8 cellular contexts compared by ENCODE assay signal in genomic region chr7:142583424-142583823, GRCh38.
A peak's percentile ranks its signal among the peaks of the same experiment; 100 is the strongest.
DNase-seq lines count a peak whose midpoint lies in the region; ATAC-seq and TF ChIP-seq lines count a peak whose summit lies in the region.

No MANE protein-coding gene starts in this region.

- no peak overlapping the region for H2AFZ ChIP-seq in osteoblast (ENCODE audit: low read length)

- peak in 1 of 5 donors; percentile 43 for DNase-seq in CD4-positive, alpha-beta memory T cell
- DNase-seq in activated naive CD8-positive, alpha-beta T cell treated with anti-CD3 and anti-CD28 coated beads for 36 hours, result peak; percentile 51
- DNase-seq in osteoblast (ENCODE audit: insufficient read length, low spot score, missing footprints), result peak; percentile 71
- DNase-seq in NCI-H1417 (lab: John Stamatoyannopoulos, UW), result no peak
- DNase-seq in substantia nigra (lab: John Stamatoyannopoulos, UW), result no peak
- no peak for DNase-seq in aorta

- POLR2A ChIA-PET in CD4-positive, alpha-beta memory T cell (lab: Charles Lee; ENCODE audit: partially characterized antibody), result no interaction called here

- H3K4me3 ChIP-seq in CD4-positive, alpha-beta memory T cell (ENCODE audit: low read length in 2 of 2), result no peak overlapping the region
- no peak overlapping the region for H3K4me3 ChIP-seq in osteoblast (ENCODE audit: insufficient read depth, low read length)
- no peak overlapping the region for H3K4me3 ChIP-seq in aorta (ENCODE audit: low read length in 2 of 2)

- H3K27ac Mint-ChIP-seq in CD4-positive, alpha-beta memory T cell, result peak overlapping the region in 4 of 7 donors; percentile 29 to 60 (median 58)
- peak overlapping the region; percentile 68 for H3K27ac Mint-ChIP-seq in activated naive CD8-positive, alpha-beta T cell treated with anti-CD3 and anti-CD28 coated beads for 36 hours

- H3K27me3 ChIP-seq in CD4-positive, alpha-beta memory T cell (ENCODE audit: insufficient read depth, low read length), result no peaks in the 10 kb centered on the region
- H3K27me3 ChIP-seq in osteoblast (ENCODE audit: insufficient read depth, low read length) (no peaks in the 10 kb centered on the region), aorta (ENCODE audit: control insufficient read depth in 1 of 2, insufficient read depth in 2 of 2, low read length in 1 of 2) (no peaks in the 10 kb centered on the region)

- H3K9me3 ChIP-seq in CD4-positive, alpha-beta memory T cell (ENCODE audit: control insufficient read depth in 1 of 2, low read length in 2 of 2), result no peaks in the 10 kb centered on the region
- H3K9me3 ChIP-seq in osteoblast (ENCODE audit: low read depth, low read length), result no peaks in the 10 kb centered on the region
- H3K9me3 ChIP-seq in aorta (ENCODE audit: control insufficient read depth, low read length), result no peaks in the 10 kb centered on the region

- TF ChIP-seq CTCF in osteoblast (IDR thresholded peaks at IDR 0.05; ENCODE audit: extremely low read depth, low read depth, low read length), result no peak

- no peaks in the 10 kb centered on the region for H3K79me2 ChIP-seq in osteoblast (ENCODE audit: insufficient read depth, low read length)

- intact Hi-C loops in CD4-positive, alpha-beta memory T cell (cut with micrococcal nuclease), result loop anchor here (10.0 kb wide), 1 partner anchor 89 kb away; no protein-coding TSS in a partner anchor
- intact Hi-C loops in aorta (cut with DNase I), result no loop called here

- no peaks in the 10 kb centered on the region for H3K9me3 Mint-ChIP-seq in CD4-positive, alpha-beta memory T cell
- no peaks in the 10 kb centered on the region for H3K9me3 Mint-ChIP-seq in activated naive CD8-positive, alpha-beta T cell treated with anti-CD3 and anti-CD28 coated beads for 36 hours

- no peak overlapping the region for H3K4me3 Mint-ChIP-seq in CD4-positive, alpha-beta memory T cell
- no peak overlapping the region for H3K4me3 Mint-ChIP-seq in activated naive CD8-positive, alpha-beta T cell treated with anti-CD3 and anti-CD28 coated beads for 36 hours

- 52 to 56% methylated on average over 2 of the region's 2 CpGs for WGBS in aorta, 2 donors

- no peaks in the 10 kb centered on the region for H3K36me3 Mint-ChIP-seq in CD4-positive, alpha-beta memory T cell
- no peaks in the 10 kb centered on the region for H3K36me3 Mint-ChIP-seq in activated naive CD8-positive, alpha-beta T cell treated with anti-CD3 and anti-CD28 coated beads for 36 hours

- H3K4me1 Mint-ChIP-seq in CD4-positive, alpha-beta memory T cell, result peaks cover 18 to 33% (median 28%) of the 10 kb centered on the region in 4 donors
- peaks cover 39% of the 10 kb centered on the region for H3K4me1 Mint-ChIP-seq in activated naive CD8-positive, alpha-beta T cell treated with anti-CD3 and anti-CD28 coated beads for 36 hours

- no peaks in the 10 kb centered on the region for H3K27me3 Mint-ChIP-seq in CD4-positive, alpha-beta memory T cell
- H3K27me3 Mint-ChIP-seq in activated naive CD8-positive, alpha-beta T cell treated with anti-CD3 and anti-CD28 coated beads for 36 hours, result no peaks in the 10 kb centered on the region

- H3K27ac ChIP-seq in CD4-positive, alpha-beta memory T cell (ENCODE audit: low read depth, low read length), result no peak overlapping the region
- H3K27ac ChIP-seq in osteoblast (ENCODE audit: low read depth, low read length), result peak overlapping the region; percentile 3
- H3K27ac ChIP-seq in substantia nigra (ENCODE audit: low read depth, low read length, poor library complexity, severe bottlenecking), result no peak overlapping the region
- no peak overlapping the region for H3K27ac ChIP-seq in aorta (ENCODE audit: low read depth in 1 of 2, low read length in 2 of 2)

- CTCF ChIA-PET in CD4-positive, alpha-beta memory T cell (lab: Charles Lee; ENCODE audit: partially characterized antibody), result interaction anchor here (0.9 to 3.3 kb wide), 3 partner anchors 24 to 124 kb away, joined by 3 to 14 read pairs (median 3); no protein-coding TSS in a partner anchor

- ATAC-seq in GM19463 (IDR thresholded peaks at IDR 0.05; ENCODE audit: unreplicated experiment), result peak; percentile 73
- ATAC-seq in HG03460 (IDR thresholded peaks at IDR 0.05; ENCODE audit: unreplicated experiment), result peak; percentile 48
- ATAC-seq in aorta (ENCODE audit: low FRiP score), result no peak

- H3K4me2 ChIP-seq in osteoblast (ENCODE audit: insufficient read depth, low read length), result no peak overlapping the region

- no peaks in the 10 kb centered on the region for H3K36me3 ChIP-seq in CD4-positive, alpha-beta memory T cell (ENCODE audit: insufficient read depth, low read length)
- H3K36me3 ChIP-seq in osteoblast (ENCODE audit: insufficient read depth, low read length) (no peaks in the 10 kb centered on the region), aorta (ENCODE audit: control insufficient read depth in 1 of 2, insufficient read depth in 2 of 2, low read length in 1 of 2) (no peaks in the 10 kb centered on the region)

- H3K4me1 ChIP-seq in CD4-positive, alpha-beta memory T cell (ENCODE audit: insufficient read depth, low read length), result peaks cover 19% of the 10 kb centered on the region
- H3K4me1 ChIP-seq in osteoblast (ENCODE audit: insufficient read depth, low read length) (peaks cover 18% of the 10 kb centered on the region), aorta (ENCODE audit: control insufficient read depth in 1 of 2, insufficient read depth in 2 of 2, low read length in 2 of 2) (no peaks in the 10 kb centered on the region)

- H4K20me1 ChIP-seq in osteoblast (ENCODE audit: insufficient read depth, low read length), result no peaks in the 10 kb centered on the region

Comparison
In these comparisons a context has a peak if more than half of its experiments do, and no peak if none do; other contexts are left out.
1. DNase-seq: peak in activated naive CD8-positive, alpha-beta T cell treated with anti-CD3 and anti-CD28 coated beads for 36 hours (single experiment) and osteoblast (single experiment); none in NCI-H1417 (0 of 3), substantia nigra (0 of 49) and aorta (0 of 2).